12 cellular contexts compared by ENCODE assay signal in the genomic region with DNA sequence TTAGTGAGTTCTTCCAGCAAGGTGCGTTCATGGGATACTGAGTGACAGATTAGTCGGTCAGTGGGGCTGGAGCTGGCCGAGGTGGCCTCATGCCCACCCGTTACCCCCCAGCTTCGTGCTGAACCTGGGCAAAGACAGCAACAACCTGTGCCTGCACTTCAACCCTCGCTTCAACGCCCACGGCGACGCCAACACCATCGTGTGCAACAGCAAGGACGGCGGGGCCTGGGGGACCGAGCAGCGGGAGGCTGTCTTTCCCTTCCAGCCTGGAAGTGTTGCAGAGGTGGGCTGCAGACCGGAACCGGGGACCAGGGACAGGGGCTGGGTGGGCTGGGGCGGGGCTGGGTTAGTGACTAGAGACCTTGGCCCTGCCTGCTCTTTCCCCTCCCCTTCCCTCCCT. TPM values are rescaled to one million over a fixed set of nuclear protein-coding genes. Genes with fewer than 3 reads are reported as not detected.
DNase-seq lines count a peak whose midpoint lies in the region; ATAC-seq and TF ChIP-seq lines count a peak whose summit lies in the region.
"Had no signal": no experiment of that assay in that cellular context is flagged by ENCODE, and none has a peak within 500 bp of the region (broad histone marks: within the 10 kb centered on the region; RNA-seq: fewer than 3 reads in every experiment).

No MANE protein-coding gene starts in this region.

- H3K9me2 ChIP-seq in GM23248 (ENCODE audit: insufficient read depth): no peaks in the 10 kb centered on the region

- H3K4me2 ChIP-seq in GM23248 (ENCODE audit: unreplicated experiment): peak overlapping the region; percentile 100

- peak overlapping the region; percentile 85 for H3K9ac ChIP-seq in GM23248

- in situ Hi-C loops in GM23248 (cut with MboI): no loop called here

- H3K36me3 Mint-ChIP-seq in T-helper 17 cell (ENCODE audit: low read depth): peaks cover 2% of the 10 kb centered on the region
- peaks cover 68% of the 10 kb centered on the region for H3K36me3 Mint-ChIP-seq in stimulated activated effector memory CD8-positive, alpha-beta T cell treated with anti-CD3 and anti-CD28 coated beads, Interleukin-12 subunit alpha, Interleukin-12 subunit beta, amount 100 ng/mL, for 72 hours

- no peaks in the 10 kb centered on the region for H3K27me3 Mint-ChIP-seq in T-helper 17 cell

- H3K4me1 Mint-ChIP-seq in T-helper 17 cell: peaks cover 33% of the 10 kb centered on the region
- peaks cover 53% of the 10 kb centered on the region for H3K4me1 Mint-ChIP-seq in stimulated activated effector memory CD8-positive, alpha-beta T cell treated with anti-CD3 and anti-CD28 coated beads, Interleukin-12 subunit alpha, Interleukin-12 subunit beta, amount 100 ng/mL, for 72 hours

- no peaks in the 10 kb centered on the region for H3K9me3 Mint-ChIP-seq in stimulated activated effector memory CD8-positive, alpha-beta T cell treated with anti-CD3 and anti-CD28 coated beads, Interleukin-12 subunit alpha, Interleukin-12 subunit beta, amount 100 ng/mL, for 72 hours

- peaks cover 19% of the 10 kb centered on the region for H3K36me3 ChIP-seq in GM23248 (ENCODE audit: low read depth)

- H3K79me2 ChIP-seq in GM23248 (ENCODE audit: insufficient read depth): peaks cover 33% of the 10 kb centered on the region

- TF ChIP-seq CTCF in fibroblast of pulmonary artery (IDR thresholded peaks at IDR 0.05; ENCODE audit: low read length, missing control alignments): no peak

- H3K4me3 ChIP-seq in GM23248 (peak overlapping the region; percentile 89), fibroblast of pulmonary artery (replicated peaks; ENCODE audit: low read depth, low read length) (peak overlapping the region; percentile 93)

- no peaks in the 10 kb centered on the region for H3K27me3 ChIP-seq in GM23248 (replicated peaks; ENCODE audit: insufficient read depth)

- peaks cover 38% of the 10 kb centered on the region for H3F3A ChIP-seq in GM23248 (ENCODE audit: insufficient read depth)

- peak overlapping the region; percentile 95 for H3K27ac Mint-ChIP-seq in T-helper 17 cell
- H3K27ac Mint-ChIP-seq in stimulated activated effector memory CD8-positive, alpha-beta T cell treated with anti-CD3 and anti-CD28 coated beads, Interleukin-12 subunit alpha, Interleukin-12 subunit beta, amount 100 ng/mL, for 72 hours: peak overlapping the region; percentile 92

- ATAC-seq in T-helper 17 cell (no peak), GM21576 (IDR thresholded peaks at IDR 0.05; ENCODE audit: unreplicated experiment) (no peak)
- ATAC-seq in stimulated activated effector memory CD8-positive, alpha-beta T cell treated with anti-CD3 and anti-CD28 coated beads, Interleukin-12 subunit alpha, Interleukin-12 subunit beta, amount 100 ng/mL, for 72 hours: no peak
- ATAC-seq: lower lobe of right lung had no signal

- DNase-seq in GM23248 (no peak), T-helper 17 cell (no peak), fibroblast of pulmonary artery (ENCODE audit: low read depth) (no peak), NCI-H1694 treated with DMSO at 0.1 percent for 48 hours (lab: John Stamatoyannopoulos, UW) (no peak)
- no peak for DNase-seq in stimulated activated effector memory CD8-positive, alpha-beta T cell treated with anti-CD3 and anti-CD28 coated beads, Interleukin-12 subunit alpha, Interleukin-12 subunit beta, amount 100 ng/mL, for 72 hours (ENCODE audit: low spot score in 2 of 2)
- DNase-seq in stimulated activated naive CD4-positive, alpha-beta T cell (lab: John Stamatoyannopoulos, UW): no peak
- DNase-seq: caudate nucleus, GDM1, GOT3, lower lobe of right lung, NCI-H526 had no signal

- WGBS in GM23248 (ENCODE audit: low coverage in 1 of 2, low lambda C conversion rate in 2 of 2, missing lambda C conversion rate in 2 of 2), 2 experiments: 52 to 56% methylated on average over 16 to 18 of the region's 18 CpGs

- peaks cover 14% of the 10 kb centered on the region for H3K4me1 ChIP-seq in GM23248 (ENCODE audit: insufficient read depth)

- H3K4me3 Mint-ChIP-seq in T-helper 17 cell: no peak overlapping the region
- H3K4me3 Mint-ChIP-seq in stimulated activated effector memory CD8-positive, alpha-beta T cell treated with anti-CD3 and anti-CD28 coated beads, Interleukin-12 subunit alpha, Interleukin-12 subunit beta, amount 100 ng/mL, for 72 hours: peak overlapping the region; percentile 79

- H3K27ac ChIP-seq in GM23248: peak overlapping the region; percentile 82; the same call in 1 of the 2 replicates
- H3K27ac ChIP-seq: lower lobe of right lung had no signal

- H2AFZ ChIP-seq in GM23248: no peak overlapping the region

- H4K20me1 ChIP-seq in GM23248 (ENCODE audit: insufficient read depth): peaks cover 8% of the 10 kb centered on the region; the same call in 1 of the 2 replicates

- H3K9me3 ChIP-seq in GM23248 (ENCODE audit: low read depth) (no peaks in the 10 kb centered on the region), T-helper 17 cell (ENCODE audit: control insufficient read depth, low read length, poor library complexity, severe bottlenecking) (no peaks in the 10 kb centered on the region)
- H3K9me3 ChIP-seq: lower lobe of right lung had no signal

RNA-seq across cellular contexts. Expression of gene LGALS1, which starts 2.9 kb away (rescaled TPM):
- total RNA-seq in GM23248 (2014; rRNA removed; shearing (Covaris generic)): 5,290 and 7,830 TPM in 2 replicates
- 6,727 and 6,984 TPM in 2 replicates for polyA plus RNA-seq in GM23248 (2016; fragmentation: Nextera tagmentation; extraction: Ambion mirVana)
- total RNA-seq in T-helper 17 cell: 100 to 1,000 TPM; 152 to 154 TPM

RNA-seq across cellular contexts. Expression of gene NOL12, which starts 7.8 kb away (rescaled TPM):
- total RNA-seq in GM23248 (2014; rRNA removed; shearing (Covaris generic)): 4.9 and 19.1 TPM in 2 replicates
- 24.9 and 25.1 TPM in 2 replicates for polyA plus RNA-seq in GM23248 (2016; fragmentation: Nextera tagmentation; extraction: Ambion mirVana)
- 10 to 100 TPM; 26.2 to 34.8 TPM for total RNA-seq in T-helper 17 cell

RNA-seq across cellular contexts. Expression of gene TRIOBP, which starts 18.5 kb away (rescaled TPM):
- 127 and 135 TPM in 2 replicates for total RNA-seq in GM23248 (2014; rRNA removed; shearing (Covaris generic))
- 123 and 130 TPM in 2 replicates for polyA plus RNA-seq in GM23248 (2016; fragmentation: Nextera tagmentation; extraction: Ambion mirVana)
- 10 to 100 TPM; 14.3 to 18.8 TPM for total RNA-seq in T-helper 17 cell

RNA-seq across cellular contexts. Expression of gene PDXP, which starts 19.8 kb away (rescaled TPM):
- 17.5 and 17.7 TPM in 2 replicates for total RNA-seq in GM23248 (2014; rRNA removed; shearing (Covaris generic))
- 1.9 and 2.1 TPM in 2 replicates for polyA plus RNA-seq in GM23248 (2016; fragmentation: Nextera tagmentation; extraction: Ambion mirVana)
- total RNA-seq in T-helper 17 cell: 1 to 10 TPM; 2.6 to 3.0 TPM

RNA-seq across cellular contexts. Expression of gene SH3BP1, which starts 38.9 kb away (rescaled TPM):
- total RNA-seq in GM23248 (2014; rRNA removed; shearing (Covaris generic)): 2.4 and 9.9 TPM in 2 replicates
- 0.81 and 0.89 TPM in 2 replicates for polyA plus RNA-seq in GM23248 (2016; fragmentation: Nextera tagmentation; extraction: Ambion mirVana)
- 10 to 100 TPM; 79.7 to 97.5 TPM for total RNA-seq in T-helper 17 cell

Comparison
In these comparisons a context has a peak if more than half of its experiments do, and no peak if none do; other contexts are left out.
1. RNA of gene LGALS1, which starts 2.9 kb away (total RNA-seq): 5,290 to 7,830 TPM in GM23248; 152 to 154 TPM in T-helper 17 cell; every median in the first group is over 10 times any median in the second.